ENCODE assay signal across 1 cellular context in genomic region chr10:14671383-14671782, GRCh38.
TF ChIP-seq lines count a peak whose summit lies in the region.

No MANE protein-coding gene starts in this region.

TF ChIP-seq in K562, 482 proteins besides CTCF, POLR2A, EP300 and RAD21 (continued from another document):
- no peak for TF ChIP-seq HIVEP1 (CRISPR knock-in tag; IDR thresholded peaks at IDR 0.05)
- TF ChIP-seq GTF2A2 (tag; IDR thresholded peaks at IDR 0.05), result no peak
- TF ChIP-seq GABPA (tag; conservative IDR thresholded peaks at IDR 0.05; ENCODE audit: low read depth), result peak; percentile 53
- TF ChIP-seq, protein P1, sequence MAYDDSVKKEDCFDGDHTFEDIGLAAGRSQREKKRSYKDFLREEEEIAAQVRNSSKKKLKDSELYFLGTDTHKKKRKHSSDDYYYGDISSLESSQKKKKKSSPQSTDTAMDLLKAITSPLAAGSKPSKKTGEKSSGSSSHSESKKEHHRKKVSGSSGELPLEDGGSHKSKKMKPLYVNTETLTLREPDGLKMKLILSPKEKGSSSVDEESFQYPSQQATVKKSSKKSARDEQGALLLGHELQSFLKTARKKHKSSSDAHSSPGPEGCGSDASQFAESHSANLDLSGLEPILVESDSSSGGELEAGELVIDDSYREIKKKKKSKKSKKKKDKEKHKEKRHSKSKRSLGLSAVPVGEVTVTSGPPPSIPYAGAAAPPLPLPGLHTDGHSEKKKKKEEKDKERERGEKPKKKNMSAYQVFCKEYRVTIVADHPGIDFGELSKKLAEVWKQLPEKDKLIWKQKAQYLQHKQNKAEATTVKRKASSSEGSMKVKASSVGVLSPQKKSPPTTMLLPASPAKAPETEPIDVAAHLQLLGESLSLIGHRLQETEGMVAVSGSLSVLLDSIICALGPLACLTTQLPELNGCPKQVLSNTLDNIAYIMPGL (CRISPR knock-in tag; IDR thresholded peaks at IDR 0.05), result no peak
- TF ChIP-seq, protein P2, sequence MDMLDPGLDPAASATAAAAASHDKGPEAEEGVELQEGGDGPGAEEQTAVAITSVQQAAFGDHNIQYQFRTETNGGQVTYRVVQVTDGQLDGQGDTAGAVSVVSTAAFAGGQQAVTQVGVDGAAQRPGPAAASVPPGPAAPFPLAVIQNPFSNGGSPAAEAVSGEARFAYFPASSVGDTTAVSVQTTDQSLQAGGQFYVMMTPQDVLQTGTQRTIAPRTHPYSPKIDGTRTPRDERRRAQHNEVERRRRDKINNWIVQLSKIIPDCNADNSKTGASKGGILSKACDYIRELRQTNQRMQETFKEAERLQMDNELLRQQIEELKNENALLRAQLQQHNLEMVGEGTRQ (CRISPR knock-in tag; IDR thresholded peaks at IDR 0.05), result peak; percentile 25; the same call in 1 of the 2 replicates
- TF ChIP-seq FUS (optimal IDR thresholded peaks at IDR 0.05; ENCODE audit: low read depth, low read length), result no peak
- TF ChIP-seq, protein P3, sequence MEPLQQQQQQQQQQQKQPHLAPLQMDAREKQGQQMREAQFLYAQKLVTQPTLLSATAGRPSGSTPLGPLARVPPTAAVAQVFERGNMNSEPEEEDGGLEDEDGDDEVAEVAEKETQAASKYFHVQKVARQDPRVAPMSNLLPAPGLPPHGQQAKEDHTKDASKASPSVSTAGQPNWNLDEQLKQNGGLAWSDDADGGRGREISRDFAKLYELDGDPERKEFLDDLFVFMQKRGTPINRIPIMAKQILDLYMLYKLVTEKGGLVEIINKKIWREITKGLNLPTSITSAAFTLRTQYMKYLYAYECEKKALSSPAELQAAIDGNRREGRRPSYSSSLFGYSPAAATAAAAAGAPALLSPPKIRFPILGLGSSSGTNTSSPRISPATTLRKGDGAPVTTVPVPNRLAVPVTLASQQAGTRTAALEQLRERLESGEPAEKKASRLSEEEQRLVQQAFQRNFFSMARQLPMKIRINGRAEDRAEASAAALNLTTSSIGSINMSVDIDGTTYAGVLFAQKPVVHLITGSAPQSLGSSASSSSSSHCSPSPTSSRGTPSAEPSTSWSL (CRISPR knock-in tag; IDR thresholded peaks at IDR 0.05; ENCODE audit: borderline replicate concordance), result no peak
